ENCODE assay signal across 33 cellular contexts in the genomic region with DNA sequence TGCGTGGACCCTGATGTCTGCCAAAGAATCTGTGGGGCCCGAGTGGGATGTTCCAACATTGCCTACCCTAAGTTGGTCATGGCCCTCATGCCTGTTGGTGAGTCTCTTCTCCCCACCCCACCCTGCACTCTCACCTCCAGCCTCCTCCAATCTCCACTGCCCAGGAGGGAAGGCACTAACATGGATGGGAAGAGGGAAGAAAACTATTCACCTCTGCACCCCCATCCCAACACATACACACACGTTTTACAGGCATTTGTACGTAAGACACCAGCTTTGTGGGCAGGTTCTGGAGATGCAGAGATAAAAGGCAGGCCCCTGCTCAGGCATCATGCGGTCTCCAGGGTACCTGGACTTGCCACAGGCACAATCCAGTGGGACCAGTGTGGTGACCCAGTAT. TPM values are rescaled to one million over a fixed set of nuclear protein-coding genes. Genes with fewer than 3 reads are reported as not detected.
"Had no signal": no experiment of that assay in that cellular context is flagged by ENCODE, and none has a peak within 500 bp of the region (broad histone marks: within the 10 kb centered on the region; RNA-seq: fewer than 3 reads in every experiment).

No MANE protein-coding gene starts in this region.

- H3K27ac ChIP-seq: colonic mucosa, coronary artery, dorsolateral prefrontal cortex, epithelial cell of prostate, esophagus muscularis mucosa, esophagus squamous epithelium, foreskin keratinocyte, gastrocnemius medialis, gastroesophageal sphincter, heart left ventricle, heart right ventricle had no signal

- DNase-seq: colonic mucosa; cortex of kidney; dermis blood vessel endothelial cell; dorsolateral prefrontal cortex; effector CD4-positive, alpha-beta T cell; effector CD8-positive, alpha-beta T cell; effector memory CD4-positive, alpha-beta T cell; effector memory CD8-positive, alpha-beta T cell; endodermal cell; erythroblast; esophagus squamous epithelium; foreskin fibroblast; foreskin keratinocyte; foreskin melanocyte; gastrocnemius medialis; glutamatergic neuron; head of caudate nucleus; heart left ventricle; heart right ventricle had no signal

- H3K27me3 ChIP-seq: colonic mucosa, dorsolateral prefrontal cortex, esophagus muscularis mucosa, foreskin keratinocyte, gastrocnemius medialis, gastroesophageal sphincter, heart left ventricle had no signal

- ATAC-seq: effector memory CD8-positive, alpha-beta T cell; esophagus mucosa; foreskin keratinocyte; gastrocnemius medialis; gastroesophageal sphincter had no signal

- H3K9me3 ChIP-seq: colonic mucosa, esophagus muscularis mucosa, esophagus squamous epithelium, gastrocnemius medialis, gastroesophageal sphincter, heart left ventricle, heart right ventricle had no signal

- H3K4me3 Mint-ChIP-seq: dendritic cell treated with granulocyte-macrophage colony-stimulating factor and Interleukin-4, amounts not matched to agents 40 ng/mL and 50 ng/mL, for 4 days; effector memory CD8-positive, alpha-beta T cell; endodermal cell had no signal

- FAIRE-seq: colon, endometrium, endothelial cell of umbilical vein, frontal cortex had no signal

- H3K4me1 ChIP-seq: colonic mucosa, foreskin keratinocyte, gastrocnemius medialis, gastroesophageal sphincter, heart right ventricle had no signal

- H3K27me3 Mint-ChIP-seq: effector memory CD8-positive, alpha-beta T cell had no signal

- H3K4me3 ChIP-seq: colonic mucosa, coronary artery, dorsolateral prefrontal cortex, esophagus muscularis mucosa, esophagus squamous epithelium, gastrocnemius medialis, gastroesophageal sphincter, heart left ventricle, heart right ventricle had no signal

- H3K36me3 ChIP-seq: colonic mucosa, esophagus muscularis mucosa, esophagus squamous epithelium, gastrocnemius medialis, gastroesophageal sphincter, heart left ventricle, heart right ventricle had no signal

- H3K27ac Mint-ChIP-seq: dendritic cell treated with granulocyte-macrophage colony-stimulating factor and Interleukin-4, amounts not matched to agents 40 ng/mL and 50 ng/mL, for 4 days; endodermal cell had no signal

- H3K9me3 Mint-ChIP-seq: dendritic cell treated with granulocyte-macrophage colony-stimulating factor and Interleukin-4, amounts not matched to agents 40 ng/mL and 50 ng/mL, for 4 days; effector memory CD8-positive, alpha-beta T cell; endodermal cell had no signal

RNA-seq across cellular contexts. Expression of gene SLC5A9, which starts 11.2 kb away (rescaled TPM):
- total RNA-seq: dermis blood vessel endothelial cell, endothelial cell of umbilical vein, epithelial cell of proximal tubule, esophagus mucosa, fibroblast of lung, fibroblast of villous mesenchyme, foreskin keratinocyte, frontal cortex, gastrocnemius medialis, glomerular endothelial cell had no signal
- polyA plus RNA-seq: endothelial cell of umbilical vein, fibroblast of lung, foreskin keratinocyte had no signal
